1 cellular context compared by ENCODE assay signal in genomic region chr10:74011762-74012161, GRCh38.
TF ChIP-seq lines count a peak whose summit lies in the region.

No MANE protein-coding gene starts in this region.

TF ChIP-seq in HEK293, 187 proteins besides CTCF, POLR2A, EP300 and RAD21 (continued from another document):
- TF ChIP-seq ZNF18 (tag by site-specific recombination; IDR thresholded peaks at IDR 0.05) (0 out of 2 replicates have a peak, but pooled peaks have one; percentile 53), ZEB2 (tag by site-specific recombination; IDR thresholded peaks at IDR 0.05) (0 out of 2 replicates have a peak, but pooled peaks have one; percentile 49), ZNF692 (tag by site-specific recombination; IDR thresholded peaks at IDR 0.05) (no peak), ZNF404 (tag by site-specific recombination; IDR thresholded peaks at IDR 0.05) (no peak), ZNF10 (tag by site-specific recombination; IDR thresholded peaks at IDR 0.05) (peak; percentile 55; the same call in 1 of the 2 replicates)
